ENCODE assay signal across 16 cellular contexts in the genomic region with DNA sequence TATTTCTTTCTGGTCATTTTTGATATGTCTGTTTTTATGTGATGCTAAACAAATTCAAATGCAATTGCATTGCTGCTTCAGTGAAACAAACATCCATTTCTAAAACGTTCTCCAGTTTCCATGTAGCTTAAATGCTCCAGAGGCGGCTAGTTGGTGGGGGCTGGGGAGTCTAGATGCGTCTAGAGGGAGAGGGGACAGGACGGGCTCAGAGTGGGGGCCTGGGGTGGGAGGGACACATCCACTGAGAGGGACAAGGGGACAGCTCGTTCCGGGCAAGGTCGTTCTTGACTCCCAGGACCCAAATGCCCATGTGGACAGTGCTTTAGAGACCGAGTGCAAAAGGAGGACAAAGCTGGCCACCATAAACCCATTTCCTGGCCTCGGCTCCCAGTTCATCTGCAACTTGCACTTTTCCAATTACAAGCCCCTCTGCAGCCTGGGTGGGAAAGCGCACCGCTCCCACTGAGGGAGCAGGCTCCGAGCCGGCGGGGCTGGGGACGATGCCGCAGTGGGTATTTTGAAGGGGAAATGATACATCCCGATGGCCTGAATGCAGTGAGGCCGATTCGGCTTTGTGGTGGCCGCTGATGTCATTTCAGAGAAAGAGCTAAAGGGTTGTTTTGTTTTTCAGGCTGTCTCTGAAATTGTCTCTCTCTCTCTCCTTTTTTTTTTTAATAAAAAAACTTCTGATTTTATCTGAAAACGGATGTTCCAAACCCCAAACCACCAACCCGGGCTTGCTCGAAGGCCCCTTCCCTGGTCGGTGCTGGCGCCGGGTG.
DNase-seq lines count a peak whose midpoint lies in the region; TF ChIP-seq lines count a peak whose summit lies in the region.
"Had no signal": no experiment of that assay in that cellular context is flagged by ENCODE, and none has a peak within 500 bp of the region (broad histone marks: within the 10 kb centered on the region; RNA-seq: fewer than 3 reads in every experiment).

No MANE protein-coding gene starts in this region.

- H3K36me3 ChIP-seq in brain microvascular endothelial cell (replicated peaks) (no peaks in the 10 kb centered on the region), thyroid gland (no peaks in the 10 kb centered on the region)
- H3K36me3 ChIP-seq: ovary had no signal

- H3K4me3 ChIP-seq in brain microvascular endothelial cell (ENCODE audit: low read depth, low read length) (peak overlapping the region; percentile 3), thyroid gland (replicated peaks in 1 of 3) (no peak overlapping the region)
- H3K4me3 ChIP-seq: lung, ovary had no signal

- no peak for TF ChIP-seq POLR2A in thyroid gland (IDR thresholded peaks at IDR 0.05)
- TF ChIP-seq POLR2A in erythroblast (IDR thresholded peaks at IDR 0.05; ENCODE audit: low read length) = no peak

- in situ Hi-C loops in brain microvascular endothelial cell (cut with HindIII; ENCODE audit: low pct_ligation_motif_present, low sequenced_read_pairs) = no loop called here

- H3K27me3 ChIP-seq in brain microvascular endothelial cell (replicated peaks) = no peaks in the 10 kb centered on the region
- H3K27me3 ChIP-seq in thyroid gland = no peaks in the 10 kb centered on the region
- H3K27me3 ChIP-seq: ovary had no signal

- H3K27ac ChIP-seq in brain microvascular endothelial cell = peak overlapping the region; percentile 99
- H3K27ac ChIP-seq in thyroid gland = peak overlapping the region; percentile 36 to 56 (median 46)
- H3K27ac ChIP-seq: ovary had no signal

- DNase-seq in HS-27A (ENCODE audit: low read depth) (peak; percentile 43), brain microvascular endothelial cell (peak; percentile 85), iris pigment epithelial cell (ENCODE audit: low read depth) (peak; percentile 32), thyroid gland (no peak), erythroblast (lab: John Stamatoyannopoulos, UW) (no peak), AG08396 (ENCODE audit: low spot score) (no peak), NCI-H2227 (lab: John Stamatoyannopoulos, UW; ENCODE audit: unreplicated experiment) (no peak), posterior cingulate gyrus (no peak)
- DNase-seq: activated T-cell treated with anti-CD3 and anti-CD28 coated beads, Interleukin-2, amount 50 U/mL, for 4 hours; anterior cingulate cortex; CD4-positive, alpha-beta memory T cell; GF-D8; GOT3; ovary; stimulated activated naive CD4-positive, alpha-beta T cell had no signal

- TF ChIP-seq CTCF in brain microvascular endothelial cell (IDR thresholded peaks at IDR 0.05; ENCODE audit: low read depth, low read length, missing control alignments) (peak; percentile 1), thyroid gland (IDR thresholded peaks at IDR 0.05) (no peak)

- intact Hi-C loops in thyroid gland (cut with DNase I) = no loop called here
- intact Hi-C loops in posterior cingulate gyrus (cut with DNase I) = no loop called here

- no peaks in the 10 kb centered on the region for H3K9me3 ChIP-seq in thyroid gland
- H3K9me3 ChIP-seq: ovary had no signal

- no peaks in the 10 kb centered on the region for H3K4me1 ChIP-seq in thyroid gland

- WGBS in thyroid gland, 2 donors = 65 to 73% methylated on average over 26 of the region's 26 CpGs

Comparison
In these comparisons a context has a peak if more than half of its experiments do, and no peak if none do; other contexts are left out.
1. DNase-seq: peak in HS-27A (single experiment), brain microvascular endothelial cell (single experiment) and iris pigment epithelial cell (single experiment); none in thyroid gland (0 of 2), erythroblast (0 of 2), AG08396 (single experiment), NCI-H2227 (single experiment) and posterior cingulate gyrus (0 of 10).